Comparison of ENCODE assay signal across 14 cellular contexts in genomic region chr19:53907690-53908089, GRCh38. TPM values are rescaled to one million over a fixed set of nuclear protein-coding genes. Genes with fewer than 3 reads are reported as not detected.
DNase-seq lines count a peak whose midpoint lies in the region; ATAC-seq and TF ChIP-seq lines count a peak whose summit lies in the region.
"Had no signal": no experiment of that assay in that cellular context is flagged by ENCODE, and none has a peak within 500 bp of the region (broad histone marks: within the 10 kb centered on the region; RNA-seq: fewer than 3 reads in every experiment).

No MANE protein-coding gene starts in this region.

- BruUV-seq in Calu3 (replicated peaks; lab: Mats Ljungman, UMichigan), result no TSS peak
- no TSS peak for BruUV-seq in Panc1 (replicated peaks; lab: Mats Ljungman, UMichigan)

- no peak overlapping the region for H4K91ac ChIP-seq in neuronal stem cell (ENCODE audit: low read depth, low read length, poor library complexity)

- H3K27me3 ChIP-seq in Panc1 (ENCODE audit: control insufficient read depth, insufficient read depth, low read length), result no peaks in the 10 kb centered on the region
- peaks cover 0 to 25% (median 3%) of the 10 kb centered on the region in 3 experiments for H3K27me3 ChIP-seq in neuronal stem cell (ENCODE audit: control insufficient read depth in 3 of 3, insufficient read depth in 3 of 3, low read depth in 1 of 3, low read length in 3 of 3)
- no peaks in the 10 kb centered on the region for H3K27me3 ChIP-seq in aorta (ENCODE audit: control insufficient read depth in 1 of 2, insufficient read depth in 2 of 2, low read length in 1 of 2)
- H3K27me3 ChIP-seq: testis had no signal

- H2BK12ac ChIP-seq in neuronal stem cell (ENCODE audit: low read length), result peak overlapping the region; percentile 35

- no peak overlapping the region for H3K23ac ChIP-seq in neuronal stem cell (ENCODE audit: low read depth, low read length, poor library complexity)

- H3K27me3 Mint-ChIP-seq in Calu3 (ENCODE audit: unreplicated experiment), result peaks cover 51% of the 10 kb centered on the region

- TF ChIP-seq CTCF in Calu3 (IDR thresholded peaks at IDR 0.05; ENCODE audit: unreplicated experiment) (no peak), Panc1 (IDR thresholded peaks at IDR 0.05) (no peak), fibroblast of the aortic adventitia (IDR thresholded peaks at IDR 0.05; ENCODE audit: insufficient read depth, low read length) (no peak)

- H4K8ac ChIP-seq in neuronal stem cell (ENCODE audit: low read depth, low read length), result no peak overlapping the region

- intact Hi-C loops in Calu3 (cut with micrococcal nuclease; ENCODE audit: unreplicated experiment), result loop anchor here (5.0 kb wide), 2 partner anchors 75 to 115 kb away; no protein-coding TSS in a partner anchor
- intact Hi-C loops in Panc1 (cut with micrococcal nuclease; ENCODE audit: unreplicated experiment), result loop anchor here (2.0 to 5.0 kb wide), 2 partner anchors 71 to 115 kb away; no protein-coding TSS in a partner anchor
- intact Hi-C loops in aorta (cut with DNase I), result no loop called here

- peak overlapping the region; percentile 32 for H2BK15ac ChIP-seq in neuronal stem cell (ENCODE audit: low read length)

- no CpG with 5 or more reads among the region's 17 CpGs for WGBS in neuronal stem cell (ENCODE audit: extremely low coverage in 2 of 2, insufficient read length in 2 of 2, insufficient replicate concordance in 1 of 2), 2 donors
- 15 to 17% methylated on average over 17 of the region's 17 CpGs for WGBS in aorta, 2 donors

- H3K36me3 Mint-ChIP-seq in Calu3 (ENCODE audit: insufficient read depth, unreplicated experiment), result peaks cover 23% of the 10 kb centered on the region

- peaks cover 23% of the 10 kb centered on the region for H3K4me1 ChIP-seq in Panc1 (ENCODE audit: control insufficient read depth, insufficient read depth, low read length)
- peaks cover 12 to 14% of the 10 kb centered on the region in 2 donors for H3K4me1 ChIP-seq in neuronal stem cell (ENCODE audit: control insufficient read depth in 2 of 2, insufficient read depth in 1 of 2, low read depth in 1 of 2, low read length in 2 of 2)
- no peaks in the 10 kb centered on the region for H3K4me1 ChIP-seq in aorta (ENCODE audit: control insufficient read depth in 1 of 2, insufficient read depth in 2 of 2, low read length in 2 of 2)
- H3K4me1 ChIP-seq: adrenal gland, right lobe of liver had no signal

- DNase-seq in Calu3, result no peak
- DNase-seq in Panc1 (ENCODE audit: low read depth, low spot score), result no peak
- DNase-seq in fibroblast of the aortic adventitia (ENCODE audit: low read depth), result no peak
- no peak for DNase-seq in neuronal stem cell (ENCODE audit: low spot score)
- DNase-seq in DMS153 treated with DMSO at 0.1 percent for 48 hours (lab: John Stamatoyannopoulos, UW; ENCODE audit: unreplicated experiment), result no peak
- no peak for DNase-seq in NCI-H82 (lab: John Stamatoyannopoulos, UW)
- DNase-seq in aorta, result no peak
- DNase-seq: NCI-H524 treated with DMSO at 0.1 percent for 48 hours, right lobe of liver had no signal

- peaks cover 57% of the 10 kb centered on the region for H3K4me1 Mint-ChIP-seq in Calu3 (ENCODE audit: low read depth, unreplicated experiment)

- ATAC-seq in Panc1 (peak; percentile 7), HG03432 (IDR thresholded peaks at IDR 0.05; ENCODE audit: unreplicated experiment) (no peak), aorta (ENCODE audit: low FRiP score) (no peak)

- H3K4me3 ChIP-seq in Panc1 (ENCODE audit: low read depth in 2 of 2, low read length in 2 of 2) (peak overlapping the region; percentile 1 to 64; a peak in 3 of 4 replicates), fibroblast of the aortic adventitia (ENCODE audit: low read depth, low read length) (peak overlapping the region; percentile 83), neuronal stem cell (ENCODE audit: low read length in 2 of 2) (peak overlapping the region; percentile 4 to 95), aorta (ENCODE audit: low read length in 2 of 2) (no peak overlapping the region)
- H3K4me3 ChIP-seq: adrenal gland, right lobe of liver had no signal

- H3K36me3 ChIP-seq in Panc1 (ENCODE audit: control insufficient read depth, insufficient read depth, low read length) (no peaks in the 10 kb centered on the region), neuronal stem cell (replicated peaks in 1 of 2; ENCODE audit: control insufficient read depth in 2 of 2, insufficient read depth in 2 of 2, low read length in 2 of 2) (peaks cover under 1 to 7% of the 10 kb centered on the region in 2 donors), aorta (ENCODE audit: control insufficient read depth in 1 of 2, insufficient read depth in 2 of 2, low read length in 1 of 2) (no peaks in the 10 kb centered on the region)
- H3K36me3 ChIP-seq: adrenal gland, heart left ventricle, right lobe of liver had no signal

- H3K9me3 Mint-ChIP-seq in Calu3 (ENCODE audit: low read depth, unreplicated experiment), result no peaks in the 10 kb centered on the region

- H3K79me1 ChIP-seq in neuronal stem cell (ENCODE audit: low read depth, low read length), result peaks cover 2% of the 10 kb centered on the region

- peak overlapping the region; percentile 91 for H2AFZ ChIP-seq in neuronal stem cell (ENCODE audit: low read length)

- peak overlapping the region; percentile 8 for H3K27ac Mint-ChIP-seq in Calu3 (ENCODE audit: unreplicated experiment)

- H3K4ac ChIP-seq in neuronal stem cell (ENCODE audit: low read length), result no peak overlapping the region

- in situ Hi-C loops in Panc1 (cut with HindIII; ENCODE audit: low pct_unique_long_range_greater_than_20kb, low sequenced_read_pairs), result loop anchor here (10.0 to 25.0 kb wide), 2 partner anchors 63 to 130 kb away; no protein-coding TSS in a partner anchor

- peak overlapping the region; percentile 83 for H3K14ac ChIP-seq in neuronal stem cell (ENCODE audit: low read length)

- peak overlapping the region; percentile 36 for H3K18ac ChIP-seq in neuronal stem cell (ENCODE audit: low read length)

- peak overlapping the region; percentile 45 for H2BK5ac ChIP-seq in neuronal stem cell (ENCODE audit: low read length)

- H2AK5ac ChIP-seq in neuronal stem cell (ENCODE audit: low read depth, low read length), result peak overlapping the region; percentile 64

- H3K9me3 ChIP-seq in Panc1 (ENCODE audit: control insufficient read depth, insufficient read depth, low read depth, low read length), result no peaks in the 10 kb centered on the region
- no peaks in the 10 kb centered on the region for H3K9me3 ChIP-seq in neuronal stem cell (replicated peaks in 1 of 2; ENCODE audit: control insufficient read depth in 2 of 2, insufficient read depth in 1 of 2, low read depth in 1 of 2, low read length in 2 of 2)
- H3K9me3 ChIP-seq in aorta (ENCODE audit: control insufficient read depth, low read length), result no peaks in the 10 kb centered on the region
- H3K9me3 ChIP-seq: adrenal gland, heart left ventricle, right lobe of liver, testis had no signal

- 0 out of 2 replicates have a peak overlapping the region, but pooled peaks have one; percentile 5 for H3K27ac ChIP-seq in Panc1 (ENCODE audit: low read length)
- H3K27ac ChIP-seq in neuronal stem cell (replicated peaks; ENCODE audit: low read length), result no peak overlapping the region
- no peak overlapping the region for H3K27ac ChIP-seq in aorta (ENCODE audit: low read depth in 1 of 2, low read length in 2 of 2)
- H3K27ac ChIP-seq: adrenal gland, heart left ventricle, right lobe of liver, RWPE1, testis had no signal

- H2BK120ac ChIP-seq in neuronal stem cell (ENCODE audit: low read depth, low read length), result peak overlapping the region; percentile 13

- H3K4me3 Mint-ChIP-seq in Calu3 (ENCODE audit: low read depth, unreplicated experiment), result no peak overlapping the region

- POLR2A ChIA-PET in Panc1 (lab: Charles Lee), result no interaction called here

- peak overlapping the region; percentile 72 for H3K4me2 ChIP-seq in neuronal stem cell (ENCODE audit: insufficient read depth, low read length, poor library complexity, severe bottlenecking)

- CTCF ChIA-PET in Calu3 (lab: Charles Lee) (interaction anchor here (0.7 to 1.5 kb wide), 2 partner anchors 122 to 816 kb away, joined by 3 to 5 read pairs; no protein-coding TSS in a partner anchor), Panc1 (lab: Charles Lee) (interaction anchor here (0.7 to 1.6 kb wide), 2 partner anchors 122 to 154 kb away, joined by 7 to 8 read pairs; no protein-coding TSS in a partner anchor)

- H3K9ac ChIP-seq in neuronal stem cell (ENCODE audit: low read depth, low read length, poor library complexity), result no peak overlapping the region

RNA-seq across cellular contexts. Expression of gene CACNG7, which starts 1.4 kb away (rescaled TPM):
- total RNA-seq in Calu3 (2022) (not detected in 2 replicates), Panc1 (2021; ENCODE audit: unreplicated experiment) (7.7 TPM), fibroblast of the aortic adventitia (ENCODE audit: low replicate concordance) (0.57 and 1.9 TPM in 2 replicates), aorta (not detected)
- 50.5 TPM for polyA plus RNA-seq in Panc1 (2012; ENCODE audit: insufficient read length)
- polyA plus RNA-seq in neuronal stem cell (2013, experiment 1 of 2), result 121 TPM
- 117 TPM for polyA plus RNA-seq in neuronal stem cell (2013, experiment 2 of 2)
- not detected for polyA plus RNA-seq in aorta
- total RNA-seq: heart left ventricle, right lobe of liver had no signal
- polyA plus RNA-seq: heart left ventricle had no signal

RNA-seq across cellular contexts. Expression of gene PRKCG, which starts 25.7 kb away (rescaled TPM):
- total RNA-seq in Calu3 (2022) (45.4 and 59.6 TPM in 2 replicates), Panc1 (2021; ENCODE audit: unreplicated experiment) (2.5 TPM), fibroblast of the aortic adventitia (ENCODE audit: low replicate concordance) (not detected in 2 replicates), aorta (1 to 10 TPM in 1 of 2 donors, not detected in 1; 1.2 TPM)
- 4.2 TPM for polyA plus RNA-seq in Panc1 (2012; ENCODE audit: insufficient read length)
- 9.0 TPM for polyA plus RNA-seq in neuronal stem cell (2013, experiment 1 of 2)
- 8.8 TPM for polyA plus RNA-seq in neuronal stem cell (2013, experiment 2 of 2)
- polyA plus RNA-seq in aorta, result not detected
- total RNA-seq: adrenal gland, right lobe of liver had no signal
- polyA plus RNA-seq: adrenal gland, heart left ventricle had no signal

RNA-seq across cellular contexts. Expression of gene MYADM, which starts 40.0 kb away (rescaled TPM):
- total RNA-seq in Calu3 (2022) (366 and 464 TPM in 2 replicates), Panc1 (2021; ENCODE audit: unreplicated experiment) (469 TPM), fibroblast of the aortic adventitia (ENCODE audit: low replicate concordance) (6.8 and 30.2 TPM in 2 replicates), aorta (100 to 1,000 TPM; 234 to 377 TPM)
- polyA plus RNA-seq in Panc1 (2012; ENCODE audit: insufficient read length), result 387 TPM
- 113 TPM for polyA plus RNA-seq in neuronal stem cell (2013, experiment 1 of 2)
- 114 TPM for polyA plus RNA-seq in neuronal stem cell (2013, experiment 2 of 2)
- 100 to 1,000 TPM in 1 of 2 donors, 10 to 100 TPM in 1; 59.2 to 134 TPM for polyA plus RNA-seq in aorta

RNA-seq across cellular contexts. Expression of gene CACNG8, which starts 55.0 kb away (rescaled TPM):
- 13.4 and 19.0 TPM in 2 replicates for total RNA-seq in Calu3 (2022)
- total RNA-seq in Panc1 (2021; ENCODE audit: unreplicated experiment), result 17.7 TPM
- polyA plus RNA-seq in Panc1 (2012; ENCODE audit: insufficient read length), result 16.0 TPM
- total RNA-seq in fibroblast of the aortic adventitia (ENCODE audit: low replicate concordance), result 0.41 and 0.45 TPM in 2 replicates
- 0.60 TPM for polyA plus RNA-seq in neuronal stem cell (2013, experiment 1 of 2)
- polyA plus RNA-seq in neuronal stem cell (2013, experiment 2 of 2), result 0.65 TPM
- under 1 TPM; 0.23 to 0.33 TPM for total RNA-seq in aorta
- polyA plus RNA-seq in aorta, result under 1 TPM; under 0.01 to 0.05 TPM

Comparison
In these comparisons a context has a peak if more than half of its experiments do, and no peak if none do; other contexts are left out.
1. H3K4me3 ChIP-seq: peak in Panc1 (2 of 2), fibroblast of the aortic adventitia (single experiment) and neuronal stem cell (2 of 2); none in aorta (0 of 2).
2. RNA of gene PRKCG, which starts 25.7 kb away (total RNA-seq): 45.4 to 59.6 TPM in Calu3; 2.5 TPM in Panc1 (single experiment), 1.2 TPM in aorta and not detected in fibroblast of the aortic adventitia; every median in the first group is over 10 times any median in the second.
3. intact Hi-C loops: an anchor here in Calu3 (5.0 kb wide) and Panc1 (2.0 to 5.0 kb wide); none called in aorta.